12 cellular contexts compared by ENCODE assay signal in the genomic region with DNA sequence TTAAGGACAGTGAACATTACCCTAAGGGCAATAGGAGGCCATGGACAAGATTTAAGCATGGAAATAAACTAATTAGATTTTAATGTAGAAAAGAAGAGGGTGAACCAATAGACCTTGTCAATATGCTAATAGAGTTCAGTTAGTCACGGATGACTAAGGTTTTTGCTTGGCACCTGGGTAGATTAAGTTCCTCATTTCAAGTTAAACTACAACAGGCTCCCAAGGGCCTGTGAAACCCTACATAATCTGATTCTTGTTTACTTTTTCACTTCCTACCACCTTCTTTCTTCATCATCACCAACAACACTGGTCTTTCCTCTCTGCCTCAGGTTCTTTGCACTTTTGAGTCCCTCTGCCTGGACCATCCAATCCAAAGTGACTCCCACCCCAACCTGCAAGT. TPM values are rescaled to one million over a fixed set of nuclear protein-coding genes. Genes with fewer than 3 reads are reported as not detected.
DNase-seq lines count a peak whose midpoint lies in the region; ATAC-seq and TF ChIP-seq lines count a peak whose summit lies in the region.
"Had no signal": no experiment of that assay in that cellular context is flagged by ENCODE, and none has a peak within 500 bp of the region (broad histone marks: within the 10 kb centered on the region; RNA-seq: fewer than 3 reads in every experiment).

No MANE protein-coding gene starts in this region.

- no peaks in the 10 kb centered on the region for H3K9me3 Mint-ChIP-seq in activated T-cell treated with anti-CD3 and anti-CD28 coated beads, Interleukin-2, amount 50 U/mL, for 24 hours

- H3K9me3 ChIP-seq in neutrophil (no peaks in the 10 kb centered on the region), left lung (no peaks in the 10 kb centered on the region)

- no peaks in the 10 kb centered on the region for H3K27me3 Mint-ChIP-seq in activated T-cell treated with anti-CD3 and anti-CD28 coated beads, Interleukin-2, amount 50 U/mL, for 24 hours

- H3K27ac ChIP-seq in neutrophil (peak overlapping the region; percentile 75), left lung (no peak overlapping the region)
- H3K27ac ChIP-seq: epithelial cell of prostate had no signal

- intact Hi-C loops in left lung (cut with DNase I), result no loop called here

- DNase-seq in activated T-cell treated with anti-CD3 and anti-CD28 coated beads, Interleukin-2, amount 50 U/mL, for 24 hours, result no peak
- no peak for DNase-seq in activated T-cell treated with anti-CD3 and anti-CD28 coated beads, Interleukin-2, amount 50 U/mL, for 1 hour
- peak; percentile 59 for DNase-seq in NOMO-1 treated with DMSO at 0.1 percent for 48 hours (lab: John Stamatoyannopoulos, UW; ENCODE audit: unreplicated experiment)
- no peak for DNase-seq in NCI-H1694 (lab: John Stamatoyannopoulos, UW)
- DNase-seq in A172 (ENCODE audit: low spot score), result no peak
- no peak for DNase-seq in left lung
- DNase-seq: activated gamma-delta T cell had no signal

- H3K27ac Mint-ChIP-seq in activated T-cell treated with anti-CD3 and anti-CD28 coated beads, Interleukin-2, amount 50 U/mL, for 24 hours, result peak overlapping the region; percentile 80

- no peak overlapping the region for H3K4me3 Mint-ChIP-seq in activated T-cell treated with anti-CD3 and anti-CD28 coated beads, Interleukin-2, amount 50 U/mL, for 24 hours

- ATAC-seq in HG02642 (IDR thresholded peaks at IDR 0.05; ENCODE audit: poor library complexity, unreplicated experiment) (peak; percentile 41), left lung (no peak)
- ATAC-seq: left lobe of liver had no signal

- no peak for TF ChIP-seq CTCF in neutrophil (IDR thresholded peaks at IDR 0.05)
- no peak for TF ChIP-seq CTCF in left lung (IDR thresholded peaks at IDR 0.05)

- H3K27me3 ChIP-seq in neutrophil (no peaks in the 10 kb centered on the region), left lung (no peaks in the 10 kb centered on the region)

- peaks cover 33% of the 10 kb centered on the region for H3K4me1 Mint-ChIP-seq in activated T-cell treated with anti-CD3 and anti-CD28 coated beads, Interleukin-2, amount 50 U/mL, for 24 hours (ENCODE audit: low read depth)

- H3K36me3 Mint-ChIP-seq in activated T-cell treated with anti-CD3 and anti-CD28 coated beads, Interleukin-2, amount 50 U/mL, for 24 hours (ENCODE audit: low read depth), result peaks cover 61% of the 10 kb centered on the region

- peaks cover 99% of the 10 kb centered on the region for H3K36me3 ChIP-seq in neutrophil
- H3K36me3 ChIP-seq in left lung, result peaks cover 0 to 99% of the 10 kb centered on the region in 2 donors

- H3K4me1 ChIP-seq in neutrophil (ENCODE audit: control insufficient read depth in 1 of 2, insufficient read depth in 1 of 2, low read depth in 1 of 2, low read length in 1 of 2), result peaks cover 21 to 25% of the 10 kb centered on the region in 2 experiments
- H3K4me1 ChIP-seq in left lung, result peaks cover 0 to 32% of the 10 kb centered on the region in 2 donors

- H3K4me3 ChIP-seq in neutrophil (ENCODE audit: low read depth in 1 of 2, low read length in 1 of 2), result no peak overlapping the region
- H3K4me3 ChIP-seq in left lung, result no peak overlapping the region

RNA-seq across cellular contexts. Expression of a gene that starts 14.8 kb away (rescaled TPM):
- total RNA-seq in A172 (2014; rRNA removed; shearing (Covaris generic)), result 18.9 and 22.6 TPM in 2 replicates
- total RNA-seq in left lung, result 10 to 100 TPM; 22.9 to 37.8 TPM

RNA-seq across cellular contexts. Expression of a gene that starts 20.5 kb away (rescaled TPM):
- total RNA-seq in A172 (2014; rRNA removed; shearing (Covaris generic)), result 0.65 and 1.6 TPM in 2 replicates
- 1 to 10 TPM; 3.2 to 4.8 TPM for total RNA-seq in left lung
- total RNA-seq: SK-MEL-5 had no signal
